19 cellular contexts compared by ENCODE assay signal in the genomic region with DNA sequence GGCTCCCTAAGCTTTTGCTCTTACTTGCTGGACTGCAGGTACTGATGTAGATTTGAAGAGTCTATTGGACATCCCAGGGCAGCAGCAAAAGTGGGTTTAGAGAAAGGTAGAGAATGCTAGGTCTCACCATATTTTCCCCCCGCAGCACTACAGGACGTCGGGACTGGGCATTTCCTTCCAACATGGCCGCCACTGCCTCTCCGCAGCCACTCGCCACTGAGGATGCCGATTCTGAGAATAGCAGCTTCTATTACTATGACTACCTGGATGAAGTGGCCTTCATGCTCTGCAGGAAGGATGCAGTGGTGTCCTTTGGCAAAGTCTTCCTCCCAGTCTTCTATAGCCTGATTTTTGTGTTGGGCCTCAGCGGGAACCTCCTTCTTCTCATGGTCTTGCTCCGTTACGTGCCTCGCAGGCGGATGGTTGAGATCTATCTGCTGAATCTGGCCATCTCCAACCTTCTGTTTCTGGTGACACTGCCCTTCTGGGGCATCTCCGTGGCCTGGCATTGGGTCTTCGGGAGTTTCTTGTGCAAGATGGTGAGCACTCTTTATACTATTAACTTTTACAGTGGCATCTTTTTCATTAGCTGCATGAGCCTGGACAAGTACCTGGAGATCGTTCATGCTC. TPM values are rescaled to one million over a fixed set of nuclear protein-coding genes. Genes with fewer than 3 reads are reported as not detected.
A peak's percentile ranks its signal among the peaks of the same experiment; 100 is the strongest.
DNase-seq lines count a peak whose midpoint lies in the region; ATAC-seq and TF ChIP-seq lines count a peak whose summit lies in the region.
"Had no signal": no experiment of that assay in that cellular context is flagged by ENCODE, and none has a peak within 500 bp of the region (broad histone marks: within the 10 kb centered on the region; RNA-seq: fewer than 3 reads in every experiment).

No MANE protein-coding gene starts in this region.

- no peak overlapping the region for H2AFZ ChIP-seq in osteoblast (ENCODE audit: low read length)

- in situ Hi-C loops in GM13976 (cut with MboI; ENCODE audit: low sequenced_read_pairs, unreplicated experiment) = no loop called here

- no peak overlapping the region for H3K4me3 ChIP-seq in osteoblast (ENCODE audit: insufficient read depth, low read length)
- H3K4me3 ChIP-seq: BLaER1 had no signal

- CTCF ChIA-PET in activated CD8-positive, alpha-beta memory T cell treated with anti-CD3 and anti-CD28 coated beads, Interleukin-2, amount 10 ng/mL, durations not matched to agents 7 days and 5 days (lab: Charles Lee) = no interaction called here

- peak; percentile 36 for DNase-seq in activated CD8-positive, alpha-beta memory T cell treated with anti-CD3 and anti-CD28 coated beads, Interleukin-2, amount 10 ng/mL, durations not matched to agents 7 days and 5 days
- no peak for DNase-seq in activated CD8-positive, alpha-beta memory T cell treated with anti-CD3 and anti-CD28 coated beads, Interleukin-2, amount 50 U/mL, for 48 hours
- peak; percentile 20 for DNase-seq in islet precursor cell
- DNase-seq in osteoblast (ENCODE audit: insufficient read length, low spot score, missing footprints) = peak; percentile 11
- no peak for DNase-seq in anterior cingulate cortex (lab: John Stamatoyannopoulos, UW)
- no peak for DNase-seq in left ventricle myocardium superior
- no peak for DNase-seq in GM13976 (ENCODE audit: low spot score)
- DNase-seq: Caco-2; CD4-positive, CD25-positive, alpha-beta regulatory T cell; CD8-positive, alpha-beta T cell; DMS153; DND-41; GOT3; H7; HCEC 1CT had no signal

- H3K9me3 Mint-ChIP-seq in activated CD8-positive, alpha-beta memory T cell treated with anti-CD3 and anti-CD28 coated beads, Interleukin-2, amount 10 ng/mL, durations not matched to agents 7 days and 5 days (ENCODE audit: low read depth) = no peaks in the 10 kb centered on the region
- H3K9me3 Mint-ChIP-seq: CD8-positive, alpha-beta T cell had no signal

- intact Hi-C loops in left ventricle myocardium superior (cut with micrococcal nuclease) = no loop called here

- no peaks in the 10 kb centered on the region for H4K20me1 ChIP-seq in osteoblast (ENCODE audit: insufficient read depth, low read length)
- H4K20me1 ChIP-seq: BLaER1 had no signal

- H3K27me3 ChIP-seq in osteoblast (ENCODE audit: insufficient read depth, low read length) = no peaks in the 10 kb centered on the region
- H3K27me3 ChIP-seq: BLaER1 had no signal

- H3K27ac Mint-ChIP-seq in activated CD8-positive, alpha-beta memory T cell treated with anti-CD3 and anti-CD28 coated beads, Interleukin-2, amount 10 ng/mL, durations not matched to agents 7 days and 5 days = no peak overlapping the region
- H3K27ac Mint-ChIP-seq: B cell; CD4-positive, CD25-positive, alpha-beta regulatory T cell; CD8-positive, alpha-beta T cell had no signal

- no peaks in the 10 kb centered on the region for H3K9me3 ChIP-seq in osteoblast (ENCODE audit: low read depth, low read length)
- H3K9me3 ChIP-seq: BLaER1, Caco-2 had no signal

- H3K27me3 Mint-ChIP-seq in activated CD8-positive, alpha-beta memory T cell treated with anti-CD3 and anti-CD28 coated beads, Interleukin-2, amount 10 ng/mL, durations not matched to agents 7 days and 5 days = peaks cover 35% of the 10 kb centered on the region
- H3K27me3 Mint-ChIP-seq: B cell had no signal

- TF ChIP-seq CTCF in osteoblast (IDR thresholded peaks at IDR 0.05; ENCODE audit: extremely low read depth, low read depth, low read length) = no peak
- no peak for TF ChIP-seq CTCF in GM13976 (IDR thresholded peaks at IDR 0.05; ENCODE audit: borderline replicate concordance, control extremely low read depth, extremely low read depth, insufficient read depth, missing control alignments)

- no peaks in the 10 kb centered on the region for H3K4me1 ChIP-seq in osteoblast (ENCODE audit: insufficient read depth, low read length)
- H3K4me1 ChIP-seq: BLaER1, Caco-2 had no signal

- no peak overlapping the region for H3K27ac ChIP-seq in osteoblast (ENCODE audit: low read depth, low read length)
- H3K27ac ChIP-seq: 22Rv1, BLaER1, C4-2B had no signal

- no peaks in the 10 kb centered on the region for H3K36me3 Mint-ChIP-seq in activated CD8-positive, alpha-beta memory T cell treated with anti-CD3 and anti-CD28 coated beads, Interleukin-2, amount 10 ng/mL, durations not matched to agents 7 days and 5 days
- H3K36me3 Mint-ChIP-seq: CD4-positive, CD25-positive, alpha-beta regulatory T cell; CD8-positive, alpha-beta T cell had no signal

- H3K4me1 Mint-ChIP-seq in activated CD8-positive, alpha-beta memory T cell treated with anti-CD3 and anti-CD28 coated beads, Interleukin-2, amount 10 ng/mL, durations not matched to agents 7 days and 5 days = no peaks in the 10 kb centered on the region
- H3K4me1 Mint-ChIP-seq: B cell; CD4-positive, CD25-positive, alpha-beta regulatory T cell had no signal

- ATAC-seq in activated CD8-positive, alpha-beta memory T cell treated with anti-CD3 and anti-CD28 coated beads, Interleukin-2, amount 10 ng/mL, durations not matched to agents 7 days and 5 days = no peak
- ATAC-seq in left ventricle myocardium superior = no peak
- ATAC-seq: CD8-positive, alpha-beta T cell had no signal

- H3K4me3 Mint-ChIP-seq in activated CD8-positive, alpha-beta memory T cell treated with anti-CD3 and anti-CD28 coated beads, Interleukin-2, amount 10 ng/mL, durations not matched to agents 7 days and 5 days = no peak overlapping the region
- H3K4me3 Mint-ChIP-seq: B cell; CD4-positive, CD25-positive, alpha-beta regulatory T cell; CD8-positive, alpha-beta T cell had no signal

- H3K4me2 ChIP-seq in osteoblast (ENCODE audit: insufficient read depth, low read length) = no peak overlapping the region
- H3K4me2 ChIP-seq: BLaER1 had no signal

- no peaks in the 10 kb centered on the region for H3K79me2 ChIP-seq in osteoblast (ENCODE audit: insufficient read depth, low read length)

- H3K36me3 ChIP-seq in osteoblast (ENCODE audit: insufficient read depth, low read length) = no peaks in the 10 kb centered on the region
- H3K36me3 ChIP-seq: BLaER1 had no signal

RNA-seq across cellular contexts. Expression of gene CYP8B1, which starts 11.2 kb away (rescaled TPM):
- not detected for total RNA-seq in activated CD8-positive, alpha-beta memory T cell treated with anti-CD3 and anti-CD28 coated beads, Interleukin-2, amount 10 ng/mL, durations not matched to agents 7 days and 5 days
- total RNA-seq in osteoblast (not detected in 2 replicates), left ventricle myocardium superior (not detected)
- total RNA-seq: B cell; Caco-2; CD4-positive, CD25-positive, alpha-beta regulatory T cell; CD8-positive, alpha-beta T cell; H7 had no signal

RNA-seq across cellular contexts. Expression of gene ZNF662, which starts 41.5 kb away (rescaled TPM):
- under 1 TPM in 1 of 2 experiments, not detected in 1; 0.47 TPM for total RNA-seq in activated CD8-positive, alpha-beta memory T cell treated with anti-CD3 and anti-CD28 coated beads, Interleukin-2, amount 10 ng/mL, durations not matched to agents 7 days and 5 days
- total RNA-seq in osteoblast (4.0 and 4.1 TPM in 2 replicates), left ventricle myocardium superior (3.1 TPM)
- total RNA-seq: H7 had no signal

RNA-seq across cellular contexts. Expression of gene ACKR2, which starts 55.2 kb away (rescaled TPM):
- 1 to 10 TPM; 2.3 to 2.6 TPM for total RNA-seq in activated CD8-positive, alpha-beta memory T cell treated with anti-CD3 and anti-CD28 coated beads, Interleukin-2, amount 10 ng/mL, durations not matched to agents 7 days and 5 days
- total RNA-seq in osteoblast = under 0.01 TPM in 1 of 2 replicates, not detected in the other
- total RNA-seq in left ventricle myocardium superior = 0.92 TPM
- total RNA-seq: CD4-positive, CD25-positive, alpha-beta regulatory T cell; H7 had no signal

Comparison
In these comparisons a context has a peak if more than half of its experiments do, and no peak if none do; other contexts are left out.
1. DNase-seq: peak in activated CD8-positive, alpha-beta memory T cell treated with anti-CD3 and anti-CD28 coated beads, Interleukin-2, amount 10 ng/mL, durations not matched to agents 7 days and 5 days (single experiment), islet precursor cell (single experiment) and osteoblast (single experiment); none in activated CD8-positive, alpha-beta memory T cell treated with anti-CD3 and anti-CD28 coated beads, Interleukin-2, amount 50 U/mL, for 48 hours (single experiment), anterior cingulate cortex (0 of 58), left ventricle myocardium superior (single experiment) and GM13976 (single experiment).